In genomic region chr11:121321614-121322243, GRCh38 we compare ENCODE assay signal across 8 cellular contexts. TPM values are rescaled to one million over a fixed set of nuclear protein-coding genes. Genes with fewer than 3 reads are reported as not detected.
DNase-seq lines count a peak whose midpoint lies in the region; ATAC-seq and TF ChIP-seq lines count a peak whose summit lies in the region.

No MANE protein-coding gene starts in this region.

- TF ChIP-seq CTCF in GM13976 (IDR thresholded peaks at IDR 0.05; ENCODE audit: borderline replicate concordance, control extremely low read depth, extremely low read depth, insufficient read depth, missing control alignments) (peak; percentile 78), HL-60 (IDR thresholded peaks at IDR 0.05; ENCODE audit: insufficient read depth, low read length) (peak; percentile 36), choroid plexus epithelial cell (conservative IDR thresholded peaks at IDR 0.05; ENCODE audit: low read depth, low read length) (peak; percentile 39), mucosa of descending colon (IDR thresholded peaks at IDR 0.05) (peak; percentile 12)

- no peaks in the 10 kb centered on the region for H3K9me3 ChIP-seq in mucosa of descending colon

- H3K27me3 ChIP-seq in HL-60 (ENCODE audit: insufficient read depth, poor library complexity, severe bottlenecking): no peaks in the 10 kb centered on the region

- intact Hi-C loops in mucosa of descending colon (cut with DNase I, micrococcal nuclease): loop anchor here (2.0 to 5.0 kb wide), 2 partner anchors 131 to 269 kb away; partner anchors contain the start of genes SORL1 (in 1 of the 2) and SORL1-AS1 (in 1 of the 2)

- no peaks in the 10 kb centered on the region for H3K36me3 ChIP-seq in mucosa of descending colon (ENCODE audit: low read depth)

- H3K4me3 ChIP-seq in HL-60 (replicated peaks; ENCODE audit: insufficient read depth, low read length): no peak overlapping the region
- no peak overlapping the region for H3K4me3 ChIP-seq in choroid plexus epithelial cell (ENCODE audit: low read depth, low read length)
- no peak overlapping the region for H3K4me3 ChIP-seq in mucosa of descending colon

- in situ Hi-C loops in GM13976 (cut with MboI; ENCODE audit: low sequenced_read_pairs, unreplicated experiment): loop anchor here (5.0 kb wide), 1 partner anchor 271 kb away; no protein-coding TSS in a partner anchor

- ATAC-seq in mucosa of descending colon: peak; percentile 93

- no peak overlapping the region for H3K27ac ChIP-seq in HL-60 (replicated peaks)

- H3K4me1 ChIP-seq in mucosa of descending colon (ENCODE audit: low read depth): no peaks in the 10 kb centered on the region

- DNase-seq in C1 segment of cervical spinal cord (lab: John Stamatoyannopoulos, UW): peak in 11 of 14 donors; percentile 10 to 73 (median 34)
- DNase-seq in GM13976 (ENCODE audit: low spot score): peak; percentile 51
- DNase-seq in HL-60 (ENCODE audit: low read depth in 1 of 2, low spot score in 1 of 2): peak in 1 of 2 experiments; percentile 71
- DNase-seq in RPMI8226: peak; percentile 22
- DNase-seq in choroid plexus epithelial cell (ENCODE audit: low read depth): peak; percentile 31
- peak in 2 of 3 donors; percentile 45 to 68 for DNase-seq in mucosa of descending colon
- DNase-seq in NCI-H128 (lab: John Stamatoyannopoulos, UW; ENCODE audit: unreplicated experiment): no peak
- no peak for DNase-seq in amniotic stem cell (lab: John Stamatoyannopoulos, UW)

RNA-seq across cellular contexts. Expression of gene SC5D, which starts 29.2 kb away (rescaled TPM):
- total RNA-seq in mucosa of descending colon: 10 to 100 TPM; 37.6 to 45.9 (median 43.1) TPM

Comparison
In these comparisons a context has a peak if more than half of its experiments do, and no peak if none do; other contexts are left out.
1. DNase-seq: peak in C1 segment of cervical spinal cord (11 of 14), GM13976 (single experiment), RPMI8226 (single experiment), choroid plexus epithelial cell (single experiment) and mucosa of descending colon (2 of 3); none in NCI-H128 (single experiment) and amniotic stem cell (single experiment).
2. CTCF ChIP-seq: peak in every context shown above with its lines; median percentile 78 in GM13976; 39 in choroid plexus epithelial cell; 36 in HL-60; 12 in mucosa of descending colon.